In the genomic region with DNA sequence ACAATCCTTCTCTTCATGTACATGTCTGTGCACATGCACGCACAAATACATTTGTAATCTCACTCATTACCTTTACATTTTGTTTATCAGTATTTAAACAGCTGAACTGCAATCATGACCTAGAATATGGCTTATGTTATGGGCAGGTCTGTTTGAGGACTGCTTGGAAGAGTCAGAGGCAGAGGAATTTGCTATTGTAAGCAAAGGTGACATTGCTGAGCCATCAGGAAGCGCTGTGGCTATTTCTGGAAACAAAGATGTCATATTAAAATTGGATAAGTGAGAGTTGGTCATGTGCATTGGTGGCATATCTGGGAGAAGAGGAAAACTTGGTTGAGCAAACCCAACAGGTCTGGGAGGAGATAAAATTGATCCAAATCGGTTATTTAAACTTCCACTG, we compare ENCODE assay signal across 20 cellular contexts. TPM values are rescaled to one million over a fixed set of nuclear protein-coding genes. Genes with fewer than 3 reads are reported as not detected.
A peak's percentile ranks its signal among the peaks of the same experiment; 100 is the strongest.
DNase-seq lines count a peak whose midpoint lies in the region; ATAC-seq and TF ChIP-seq lines count a peak whose summit lies in the region.
"Had no signal": no experiment of that assay in that cellular context is flagged by ENCODE, and none has a peak within 500 bp of the region (broad histone marks: within the 10 kb centered on the region; RNA-seq: fewer than 3 reads in every experiment).

No MANE protein-coding gene starts in this region.

- H3K27ac ChIP-seq in right atrium auricular region: peak overlapping the region in 1 of 2 donors; percentile 49
- H3K27ac ChIP-seq: BLaER1 treated with 17β-estradiol and CSF1 and Interleukin-3, amounts not matched to agents 10 nM and 100 nM had no signal

- no peaks in the 10 kb centered on the region for H3K4me1 Mint-ChIP-seq in neural crest cell
- H3K4me1 Mint-ChIP-seq in type B pancreatic cell (ENCODE audit: unreplicated experiment): peaks cover 7% of the 10 kb centered on the region
- H3K4me1 Mint-ChIP-seq in chondrocyte (ENCODE audit: low read depth): no peaks in the 10 kb centered on the region
- H3K4me1 Mint-ChIP-seq: GM23338 had no signal

- H3K4me3 Mint-ChIP-seq in neural crest cell (no peak overlapping the region), type B pancreatic cell (no peak overlapping the region), chondrocyte (ENCODE audit: unreplicated experiment) (no peak overlapping the region)
- H3K4me3 Mint-ChIP-seq: GM23338 had no signal

- peaks cover 2% of the 10 kb centered on the region for H3K9me3 Mint-ChIP-seq in neural crest cell
- H3K9me3 Mint-ChIP-seq in type B pancreatic cell: peaks cover 12% of the 10 kb centered on the region
- H3K9me3 Mint-ChIP-seq in chondrocyte (ENCODE audit: low read depth): peaks cover 3% of the 10 kb centered on the region
- H3K9me3 Mint-ChIP-seq: GM23338 had no signal

- ATAC-seq in Right ventricle myocardium superior (ENCODE audit: poor library complexity) (peak; percentile 76), left colon (peak; percentile 60), HG03280 (IDR thresholded peaks at IDR 0.05; ENCODE audit: unreplicated experiment) (no peak)
- no peak for ATAC-seq in activated CD4-positive, CD25-positive, alpha-beta regulatory T cell treated with anti-CD3 and anti-CD28 coated beads, Interleukin-2, amount 50 U/mL, for 24 hours
- ATAC-seq: GM12878, GM23338, HCT116 had no signal

- peaks cover 51% of the 10 kb centered on the region for H3K36me3 Mint-ChIP-seq in neural crest cell (ENCODE audit: low read depth)
- H3K36me3 Mint-ChIP-seq in type B pancreatic cell: peaks cover 49% of the 10 kb centered on the region
- H3K36me3 Mint-ChIP-seq in chondrocyte (ENCODE audit: low read depth): peaks cover 30% of the 10 kb centered on the region

- no peak for DNase-seq in Right ventricle myocardium superior
- no peak for DNase-seq in right atrium auricular region (ENCODE audit: low spot score)
- no peak for DNase-seq in left colon
- DNase-seq in neural crest cell (ENCODE audit: low read depth, low spot score): no peak
- no peak for DNase-seq in type B pancreatic cell (ENCODE audit: extremely low spot score, unreplicated experiment)
- no peak for DNase-seq in chondrocyte (ENCODE audit: low spot score)
- DNase-seq: 8988T, GDM1, Kasumi-1, MM.1S, NCI-H1092 treated with DMSO at 0.1 percent for 48 hours, NCI-H1694, NCI-H2227 treated with DMSO at 0.1 percent for 48 hours, NCI-H524 had no signal

- no peaks in the 10 kb centered on the region for H3K27me3 ChIP-seq in right atrium auricular region
- H3K27me3 ChIP-seq: BLaER1 treated with 17β-estradiol and CSF1 and Interleukin-3, amounts not matched to agents 10 nM and 100 nM had no signal

- no peaks in the 10 kb centered on the region for H3K9me3 ChIP-seq in right atrium auricular region
- H3K9me3 ChIP-seq: BLaER1 treated with 17β-estradiol and CSF1 and Interleukin-3, amounts not matched to agents 10 nM and 100 nM had no signal

- H3K27me3 Mint-ChIP-seq in neural crest cell (ENCODE audit: low read depth) (no peaks in the 10 kb centered on the region), type B pancreatic cell (no peaks in the 10 kb centered on the region), chondrocyte (ENCODE audit: low read depth) (no peaks in the 10 kb centered on the region)

- H3K36me3 ChIP-seq in right atrium auricular region: peaks cover 2% of the 10 kb centered on the region

- intact Hi-C loops in Right ventricle myocardium superior (cut with DNase I) (no loop called here), left colon (cut with DNase I, micrococcal nuclease) (no loop called here)

- TF ChIP-seq CTCF in right atrium auricular region (IDR thresholded peaks at IDR 0.05) (no peak), neural crest cell (conservative IDR thresholded peaks at IDR 0.05) (no peak), type B pancreatic cell (conservative IDR thresholded peaks at IDR 0.05) (no peak), chondrocyte (IDR thresholded peaks at IDR 0.05) (no peak)

- H3K27ac Mint-ChIP-seq in neural crest cell (ENCODE audit: unreplicated experiment) (peak overlapping the region; percentile 28), type B pancreatic cell (peak overlapping the region; percentile 14), chondrocyte (ENCODE audit: unreplicated experiment) (no peak overlapping the region)
- H3K27ac Mint-ChIP-seq: GM23338 had no signal

- H3K4me1 ChIP-seq in right atrium auricular region: peaks cover 0 to 5% of the 10 kb centered on the region in 2 donors

- no peak overlapping the region for H3K4me3 ChIP-seq in right atrium auricular region
- H3K4me3 ChIP-seq: BLaER1 treated with 17β-estradiol and CSF1 and Interleukin-3, amounts not matched to agents 10 nM and 100 nM; GM12878; GM23338 had no signal

RNA-seq across cellular contexts. Expression of gene USF3, which starts 41.6 kb away (rescaled TPM):
- 12.7 TPM for total RNA-seq in Right ventricle myocardium superior
- 10 to 100 TPM; 16.2 to 20.8 TPM for total RNA-seq in right atrium auricular region
- total RNA-seq in left colon: 10 to 100 TPM; 25.5 to 25.6 TPM
- 18.3 and 19.7 TPM in 2 replicates for total RNA-seq in neural crest cell
- total RNA-seq in type B pancreatic cell (ENCODE audit: low replicate concordance): 14.1 and 20.8 TPM in 2 replicates
- total RNA-seq in chondrocyte: 8.6 to 12.5 TPM (median 9.0 TPM) in 3 replicates

Comparison
In these comparisons a context has a peak if more than half of its experiments do, and no peak if none do; other contexts are left out.
1. ATAC-seq: peak in Right ventricle myocardium superior (single experiment) and left colon (single experiment); none in activated CD4-positive, CD25-positive, alpha-beta regulatory T cell treated with anti-CD3 and anti-CD28 coated beads, Interleukin-2, amount 50 U/mL, for 24 hours (0 of 2) and HG03280 (single experiment).